28 cellular contexts compared by ENCODE assay signal in genomic region chr12:91388573-91388972, GRCh38.
DNase-seq lines count a peak whose midpoint lies in the region; ATAC-seq, FAIRE-seq and TF ChIP-seq lines count a peak whose summit lies in the region.
"Had no signal": no experiment of that assay in that cellular context is flagged by ENCODE, and none has a peak within 500 bp of the region (broad histone marks: within the 10 kb centered on the region; RNA-seq: fewer than 3 reads in every experiment).

No MANE protein-coding gene starts in this region.

- no peak; the same call in 1 of the 2 replicates for ATAC-seq in PC-3
- ATAC-seq in activated CD4-positive, CD25-positive, alpha-beta regulatory T cell treated with anti-CD3 and anti-CD28 coated beads, Interleukin-2, amount 50 U/mL, for 24 hours, result no peak
- ATAC-seq: HepG2, psoas muscle, WTC11 had no signal

- H3K9ac ChIP-seq in PC-3 (ENCODE audit: low read length), result no peak overlapping the region

- DNase-seq in PC-3 (peak; percentile 6), bronchial epithelial cell (ENCODE audit: low read depth) (no peak), kidney tubule cell (ENCODE audit: low spot score) (peak; percentile 77), suprapubic skin (ENCODE audit: low spot score in 2 of 2) (no peak), ecto neural progenitor cell (ENCODE audit: low spot score) (no peak), SW 1271 (lab: John Stamatoyannopoulos, UW) (no peak)
- DNase-seq: activated CD4-positive, alpha-beta memory T cell treated with anti-CD3 and anti-CD28 coated beads, Interleukin-2, amount 10 ng/mL, durations not matched to agents 7 days and 5 days; activated naive CD4-positive, alpha-beta T cell treated with anti-CD3 and anti-CD28 coated beads for 36 hours; activated T-cell treated with anti-CD3 and anti-CD28 coated beads, Interleukin-2, amount 50 U/mL, for 1 hour; aorta; COR-L47; endodermal cell; foreskin fibroblast; HCEC 1CT; hypothalamus; islet precursor cell; mesendoderm; MG63; NCI-H1436; NCI-H2171; NCI-H526; nephron progenitor cell; psoas muscle; stimulated activated CD4-positive, alpha-beta T cell treated with anti-CD3 and anti-CD28 coated beads, Interleukin-12 subunit alpha, Interleukin-12 subunit beta, amount 100 ng/mL, for 4 hours; T-helper 2 cell had no signal

- H3F3A ChIP-seq in PC-3 (ENCODE audit: low read length, unreplicated experiment), result no peaks in the 10 kb centered on the region

- no peaks in the 10 kb centered on the region for H3K9me2 ChIP-seq in PC-3 (replicated peaks; ENCODE audit: low read length)

- CTCF ChIA-PET in PC-3 (lab: Charles Lee), result interaction anchor here (0.6 kb wide), 1 partner anchor 68 kb away, joined by 4 read pairs; no protein-coding TSS in a partner anchor

- no peak for TF ChIP-seq CTCF in PC-3 (conservative IDR thresholded peaks at IDR 0.05; ENCODE audit: low read depth, low read length)
- no peak for TF ChIP-seq CTCF in bronchial epithelial cell (IDR thresholded peaks at IDR 0.05; ENCODE audit: insufficient read depth, low read length, severe bottlenecking)
- TF ChIP-seq CTCF in suprapubic skin (IDR thresholded peaks at IDR 0.05), result no peak

- no peak overlapping the region for H3K4me2 ChIP-seq in PC-3 (ENCODE audit: low read length)

- peak overlapping the region; percentile 43 for H2AFZ ChIP-seq in PC-3 (ENCODE audit: low read length)

- TF ChIP-seq EP300 in suprapubic skin (IDR thresholded peaks at IDR 0.05), result no peak

- no TSS peak for BruUV-seq in PC-3 (replicated peaks; lab: Mats Ljungman, UMichigan)

- WGBS in suprapubic skin, result 35% methylated on average over 1 of the region's 1 CpG

- H4K20me1 ChIP-seq in PC-3 (ENCODE audit: low read length), result no peaks in the 10 kb centered on the region

- no peaks in the 10 kb centered on the region for H3K36me3 ChIP-seq in PC-3 (ENCODE audit: low read depth, low read length)
- no peaks in the 10 kb centered on the region for H3K36me3 ChIP-seq in bronchial epithelial cell (ENCODE audit: control insufficient read depth, insufficient read depth, low read length)
- no peaks in the 10 kb centered on the region for H3K36me3 ChIP-seq in suprapubic skin
- H3K36me3 ChIP-seq: MG63 had no signal

- no peaks in the 10 kb centered on the region for H3K79me2 ChIP-seq in PC-3 (ENCODE audit: low read length)

- intact Hi-C loops in PC-3 (cut with micrococcal nuclease), result loop anchor here (10.0 kb wide), 2 partner anchors 306 to 566 kb away; no protein-coding TSS in a partner anchor

- TF ChIP-seq POLR2A in suprapubic skin (IDR thresholded peaks at IDR 0.05), result no peak

- POLR2A ChIA-PET in PC-3 (lab: Charles Lee; ENCODE audit: unreplicated experiment), result no interaction called here

- no peak overlapping the region for H3K4me3 ChIP-seq in PC-3 (ENCODE audit: low read length)
- H3K4me3 ChIP-seq in bronchial epithelial cell (ENCODE audit: low read depth, low read length), result no peak overlapping the region
- H3K4me3 ChIP-seq in suprapubic skin, result no peak overlapping the region
- H3K4me3 ChIP-seq: MG63, psoas muscle had no signal

- 0 out of 2 replicates have a peak overlapping the region, but pooled peaks have one; percentile 7 for H3K27ac ChIP-seq in PC-3 (ENCODE audit: low read length)
- H3K27ac ChIP-seq in suprapubic skin, result peak overlapping the region; percentile 59
- H3K27ac ChIP-seq: psoas muscle had no signal

- FAIRE-seq in bronchial epithelial cell (lab: Jason Lieb, UNC), result peak; percentile 55
- FAIRE-seq: HepG2 had no signal

- H3K9me3 ChIP-seq in PC-3 (ENCODE audit: low read length) (no peaks in the 10 kb centered on the region), suprapubic skin (no peaks in the 10 kb centered on the region)
- H3K9me3 ChIP-seq: MG63, psoas muscle had no signal

- H3K27me3 ChIP-seq in PC-3 (ENCODE audit: low read length), result no peaks in the 10 kb centered on the region
- H3K27me3 ChIP-seq in bronchial epithelial cell (ENCODE audit: control insufficient read depth, insufficient read depth, low read length), result no peaks in the 10 kb centered on the region
- H3K27me3 ChIP-seq in suprapubic skin, result no peaks in the 10 kb centered on the region

- 0 out of 2 replicates have a peak, but pooled peaks cover 6% of the 10 kb centered on the region for H3K4me1 ChIP-seq in PC-3 (ENCODE audit: insufficient read depth, low read length)
- peaks cover 31% of the 10 kb centered on the region for H3K4me1 ChIP-seq in suprapubic skin
- H3K4me1 ChIP-seq: psoas muscle had no signal

Comparison
In these comparisons a context has a peak if more than half of its experiments do, and no peak if none do; other contexts are left out.
1. DNase-seq: peak in PC-3 (single experiment) and kidney tubule cell (single experiment); none in bronchial epithelial cell (single experiment), suprapubic skin (0 of 2), ecto neural progenitor cell (single experiment) and SW 1271 (0 of 2).